16 cellular contexts compared by ENCODE assay signal in the genomic region with DNA sequence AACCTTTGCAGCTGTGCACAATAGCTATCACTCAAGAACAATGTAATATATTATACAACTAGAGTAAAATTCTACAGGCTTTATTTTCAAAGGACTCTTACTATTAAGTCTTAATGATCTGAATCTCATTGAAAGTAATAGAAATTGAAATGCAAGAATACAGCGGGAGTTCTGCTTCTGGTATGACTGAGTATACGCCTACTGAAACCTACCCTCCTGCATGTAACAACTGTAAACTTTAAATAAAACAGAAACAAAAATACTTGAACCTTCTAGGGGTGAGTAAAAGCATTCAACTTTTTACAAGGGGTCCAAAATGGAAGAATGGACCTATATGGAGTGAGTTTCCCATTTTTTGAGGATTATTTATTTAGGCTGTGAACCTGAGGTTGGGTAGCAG. TPM values are rescaled to one million over a fixed set of nuclear protein-coding genes. Genes with fewer than 3 reads are reported as not detected.
A peak's percentile ranks its signal among the peaks of the same experiment; 100 is the strongest.
DNase-seq lines count a peak whose midpoint lies in the region; ATAC-seq and TF ChIP-seq lines count a peak whose summit lies in the region.
"Had no signal": no experiment of that assay in that cellular context is flagged by ENCODE, and none has a peak within 500 bp of the region (broad histone marks: within the 10 kb centered on the region; RNA-seq: fewer than 3 reads in every experiment).

No MANE protein-coding gene starts in this region.

- H3K9me3 ChIP-seq in CD8-positive, alpha-beta T cell (ENCODE audit: low read length): no peaks in the 10 kb centered on the region
- H3K9me3 ChIP-seq: heart right ventricle had no signal

- no peak overlapping the region for H3K27ac ChIP-seq in CD8-positive, alpha-beta T cell (ENCODE audit: low read depth, low read length)
- H3K27ac ChIP-seq: heart right ventricle had no signal

- no peak overlapping the region for H3K4me3 Mint-ChIP-seq in CD8-positive, alpha-beta T cell
- H3K4me3 Mint-ChIP-seq: activated B cell treated with CpG ODN at 0.5 μM for 24 hours, type B pancreatic cell had no signal

- H3K4me1 ChIP-seq in CD8-positive, alpha-beta T cell (ENCODE audit: insufficient read depth, low read length): no peaks in the 10 kb centered on the region
- H3K4me1 ChIP-seq: heart right ventricle had no signal

- H3K4me3 ChIP-seq in CD8-positive, alpha-beta T cell (ENCODE audit: low read depth, low read length): no peak overlapping the region
- H3K4me3 ChIP-seq: heart right ventricle had no signal

- H3K27me3 ChIP-seq in CD8-positive, alpha-beta T cell (ENCODE audit: insufficient read depth, low read length): no peaks in the 10 kb centered on the region

- no peaks in the 10 kb centered on the region for H3K9me3 Mint-ChIP-seq in CD8-positive, alpha-beta T cell
- H3K9me3 Mint-ChIP-seq: activated B cell treated with CpG ODN at 0.5 μM for 24 hours, type B pancreatic cell had no signal

- ATAC-seq in GM18502 (IDR thresholded peaks at IDR 0.05; ENCODE audit: poor library complexity, unreplicated experiment): peak; percentile 86
- ATAC-seq in GM19438 (IDR thresholded peaks at IDR 0.05; ENCODE audit: low read depth, unreplicated experiment): peak; percentile 78
- ATAC-seq in HG02623 (IDR thresholded peaks at IDR 0.05; ENCODE audit: unreplicated experiment): peak; percentile 78
- ATAC-seq in HG03175 (IDR thresholded peaks at IDR 0.05; ENCODE audit: unreplicated experiment): peak; percentile 71
- ATAC-seq in CD8-positive, alpha-beta T cell: no peak
- ATAC-seq: esophagus mucosa, heart right ventricle, left colon, SK-N-SH treated with all-trans-retinoic acid at 6 μM for 48 hours had no signal

- H3K4me1 Mint-ChIP-seq in CD8-positive, alpha-beta T cell (ENCODE audit: low read depth): no peaks in the 10 kb centered on the region
- H3K4me1 Mint-ChIP-seq: activated B cell treated with CpG ODN at 0.5 μM for 24 hours had no signal

- no peaks in the 10 kb centered on the region for H3K36me3 Mint-ChIP-seq in CD8-positive, alpha-beta T cell
- H3K36me3 Mint-ChIP-seq: type B pancreatic cell had no signal

- no peak for TF ChIP-seq CTCF in CD8-positive, alpha-beta T cell (IDR thresholded peaks at IDR 0.05)

- POLR2A ChIA-PET in CD8-positive, alpha-beta T cell (lab: Charles Lee): no interaction called here

- intact Hi-C loops in CD8-positive, alpha-beta T cell (cut with DNase I, micrococcal nuclease): no loop called here

- H3K27me3 Mint-ChIP-seq in CD8-positive, alpha-beta T cell (ENCODE audit: low read depth): peaks cover 24% of the 10 kb centered on the region

- no peak for DNase-seq in DMS53 (lab: John Stamatoyannopoulos, UW)
- DNase-seq in activated CD4-positive, alpha-beta T cell treated with anti-CD3 and anti-CD28 coated beads, Interleukin-2, amount 50 U/mL, for 1 hour: no peak
- no peak for DNase-seq in CD8-positive, alpha-beta T cell
- no peak for DNase-seq in nucleus accumbens (lab: John Stamatoyannopoulos, UW)
- DNase-seq: activated B cell treated with CpG ODN at 0.5 μM for 24 hours, heart right ventricle, left colon, OCI-M1 had no signal

- H3K36me3 ChIP-seq in CD8-positive, alpha-beta T cell (ENCODE audit: insufficient read depth, low read length): no peaks in the 10 kb centered on the region
- H3K36me3 ChIP-seq: heart right ventricle had no signal

- H3K27ac Mint-ChIP-seq in CD8-positive, alpha-beta T cell: no peak overlapping the region
- H3K27ac Mint-ChIP-seq: activated B cell treated with CpG ODN at 0.5 μM for 24 hours, type B pancreatic cell had no signal

- CTCF ChIA-PET in CD8-positive, alpha-beta T cell (lab: Charles Lee): no interaction called here

RNA-seq across cellular contexts. Expression of gene DCHS2, which starts 13.5 kb away (rescaled TPM):
- total RNA-seq in CD8-positive, alpha-beta T cell: not detected
- total RNA-seq: chondrocyte had no signal
